9 cellular contexts compared by ENCODE assay signal in genomic region chr1:86788300-86789206, GRCh38.
DNase-seq lines count a peak whose midpoint lies in the region; ATAC-seq and TF ChIP-seq lines count a peak whose summit lies in the region.
"Had no signal": no experiment of that assay in that cellular context is flagged by ENCODE, and none has a peak within 500 bp of the region (broad histone marks: within the 10 kb centered on the region; RNA-seq: fewer than 3 reads in every experiment).

No MANE protein-coding gene starts in this region.

- no peak for TF ChIP-seq CTCF in fibroblast of villous mesenchyme (IDR thresholded peaks at IDR 0.05; ENCODE audit: insufficient read depth, low read depth, low read length)

- peak overlapping the region; percentile 76 for H3K9ac ChIP-seq in skeletal muscle satellite cell (ENCODE audit: low read depth, low read length)

- H3K4me3 ChIP-seq in fibroblast of villous mesenchyme (ENCODE audit: low read depth, low read length) (no peak overlapping the region), skeletal muscle satellite cell (ENCODE audit: low read length) (peak overlapping the region; percentile 44)

- H3K36me3 ChIP-seq in skeletal muscle satellite cell (ENCODE audit: insufficient read depth, low read length): no peaks in the 10 kb centered on the region

- H3K9me3 ChIP-seq in skeletal muscle satellite cell (replicated peaks; ENCODE audit: low read length): no peaks in the 10 kb centered on the region

- H3K27me3 ChIP-seq in skeletal muscle satellite cell (ENCODE audit: control insufficient read depth, insufficient read depth, low read length): no peaks in the 10 kb centered on the region

- ATAC-seq in HG03025 (IDR thresholded peaks at IDR 0.05; ENCODE audit: low FRiP score, unreplicated experiment) (no peak), HG03159 (IDR thresholded peaks at IDR 0.05; ENCODE audit: unreplicated experiment) (no peak), GM18873 (IDR thresholded peaks at IDR 0.05; ENCODE audit: low FRiP score, unreplicated experiment) (no peak)

- peak; percentile 68 for DNase-seq in H4 (ENCODE audit: low spot score)
- DNase-seq in SKM-1 (lab: John Stamatoyannopoulos, UW; ENCODE audit: unreplicated experiment): peak; percentile 46
- peak; percentile 85 for DNase-seq in fibroblast of villous mesenchyme (ENCODE audit: low read depth)
- DNase-seq in NCI-H146 treated with DMSO at 0.1 percent for 48 hours (lab: John Stamatoyannopoulos, UW; ENCODE audit: unreplicated experiment): no peak
- DNase-seq: NCI-H1436 treated with DMSO at 0.1 percent for 48 hours had no signal

- H3K4me2 ChIP-seq in skeletal muscle satellite cell (ENCODE audit: low read length): peak overlapping the region; percentile 76

- H3K4me1 ChIP-seq in skeletal muscle satellite cell (ENCODE audit: control insufficient read depth, insufficient read depth, low read length): peaks cover 41% of the 10 kb centered on the region
